ENCODE assay signal across 21 cellular contexts in genomic region chr22:24694971-24695928, GRCh38.
DNase-seq lines count a peak whose midpoint lies in the region; ATAC-seq, FAIRE-seq and TF ChIP-seq lines count a peak whose summit lies in the region.
"Had no signal": no experiment of that assay in that cellular context is flagged by ENCODE, and none has a peak within 500 bp of the region (broad histone marks: within the 10 kb centered on the region; RNA-seq: fewer than 3 reads in every experiment).

No MANE protein-coding gene starts in this region.

- H3K36me3 Mint-ChIP-seq in stimulated activated naive B cell treated with anti-CD40 and anti-IgM and Interleukin-4, amounts not matched to agents 10 μg/mL and 1 μg/mL and 100 μg/mL, for 72 hours, result no peaks in the 10 kb centered on the region
- H3K36me3 Mint-ChIP-seq: naive B cell had no signal

- H3K27me3 Mint-ChIP-seq in stimulated activated naive B cell treated with anti-CD40 and anti-IgM and Interleukin-4, amounts not matched to agents 10 μg/mL and 1 μg/mL and 100 μg/mL, for 72 hours, result peaks cover 6 to 7% of the 10 kb centered on the region in 2 donors

- ATAC-seq in stimulated activated naive B cell treated with anti-CD40 and anti-IgM and Interleukin-4, amounts not matched to agents 10 μg/mL and 1 μg/mL and 100 μg/mL, for 72 hours (replicated peaks), result no peak
- ATAC-seq in GM18867 (IDR thresholded peaks at IDR 0.05; ENCODE audit: unreplicated experiment), result no peak
- ATAC-seq: activated CD4-positive, CD25-positive, alpha-beta regulatory T cell treated with anti-CD3 and anti-CD28 coated beads, Interleukin-2, amount 50 U/mL, for 24 hours; activated T-helper 17 cell treated with anti-CD3 and anti-CD28 coated beads, Interleukin-2, amount 50 U/mL, for 72 hours had no signal

- H3K27ac Mint-ChIP-seq in stimulated activated naive B cell treated with anti-CD40 and anti-IgM and Interleukin-4, amounts not matched to agents 10 μg/mL and 1 μg/mL and 100 μg/mL, for 72 hours, result peak overlapping the region; percentile 82
- H3K27ac Mint-ChIP-seq: activated T-helper 17 cell treated with anti-CD3 and anti-CD28 coated beads, Interleukin-2, amount 50 U/mL, for 72 hours had no signal

- no peaks in the 10 kb centered on the region for H3K27me3 ChIP-seq in H7 (ENCODE audit: control insufficient read depth, insufficient read depth, low read length)
- H3K27me3 ChIP-seq: dorsolateral prefrontal cortex, MG63 had no signal

- no peak overlapping the region for H3K27ac ChIP-seq in kidney (ENCODE audit: low read depth in 2 of 2, low read length in 2 of 2)
- H3K27ac ChIP-seq: dorsolateral prefrontal cortex, parathyroid adenoma, SK-N-MC had no signal

- TF ChIP-seq CTCF in kidney (IDR thresholded peaks at IDR 0.05; ENCODE audit: borderline replicate concordance, extremely low read depth, insufficient read depth), result no peak

- DNase-seq in H7, result peak; percentile 58
- peak; percentile 11 for DNase-seq in NCI-H2196 treated with DMSO at 0.1 percent for 48 hours (lab: John Stamatoyannopoulos, UW; ENCODE audit: unreplicated experiment)
- peak; percentile 73 for DNase-seq in kidney
- DNase-seq in stimulated activated naive B cell treated with anti-CD40 and anti-IgM and Interleukin-4, amounts not matched to agents 10 μg/mL and 1 μg/mL and 100 μg/mL, for 72 hours, result no peak
- no peak for DNase-seq in NCI-H1048 (lab: John Stamatoyannopoulos, UW)
- DNase-seq in HCEC 1CT, result no peak
- DNase-seq: AML-193; dorsolateral prefrontal cortex; left ventricle myocardium superior; MG63; naive B cell; NCI-H187 treated with DMSO at 0.1 percent for 48 hours; NCI-H748 treated with DMSO at 0.1 percent for 48 hours; stimulated activated CD4-positive, alpha-beta T cell treated with anti-CD3 and anti-CD28 coated beads, Interleukin-2, amount 100 ng/mL, for 48 hours; T1000 had no signal

- no peak overlapping the region for H3K4me3 Mint-ChIP-seq in stimulated activated naive B cell treated with anti-CD40 and anti-IgM and Interleukin-4, amounts not matched to agents 10 μg/mL and 1 μg/mL and 100 μg/mL, for 72 hours
- H3K4me3 Mint-ChIP-seq: activated T-helper 17 cell treated with anti-CD3 and anti-CD28 coated beads, Interleukin-2, amount 50 U/mL, for 72 hours; naive B cell had no signal

- H3K36me3 ChIP-seq in H7 (replicated peaks; ENCODE audit: control insufficient read depth, insufficient read depth, low read length) (no peaks in the 10 kb centered on the region), kidney (ENCODE audit: control insufficient read depth in 1 of 2, insufficient read depth in 2 of 2, low read length in 2 of 2) (no peaks in the 10 kb centered on the region)
- H3K36me3 ChIP-seq: MG63 had no signal

- H3K9me3 Mint-ChIP-seq in stimulated activated naive B cell treated with anti-CD40 and anti-IgM and Interleukin-4, amounts not matched to agents 10 μg/mL and 1 μg/mL and 100 μg/mL, for 72 hours, result no peaks in the 10 kb centered on the region
- H3K9me3 Mint-ChIP-seq: activated T-helper 17 cell treated with anti-CD3 and anti-CD28 coated beads, Interleukin-2, amount 50 U/mL, for 72 hours; naive B cell had no signal

- intact Hi-C loops in kidney (cut with DNase I), result no loop called here

- no peaks in the 10 kb centered on the region for H3K4me1 Mint-ChIP-seq in stimulated activated naive B cell treated with anti-CD40 and anti-IgM and Interleukin-4, amounts not matched to agents 10 μg/mL and 1 μg/mL and 100 μg/mL, for 72 hours
- H3K4me1 Mint-ChIP-seq: activated T-helper 17 cell treated with anti-CD3 and anti-CD28 coated beads, Interleukin-2, amount 50 U/mL, for 72 hours had no signal

- no peak for FAIRE-seq in kidney (lab: Jason Lieb, UNC)
- FAIRE-seq: bronchial epithelial cell had no signal

- no peak overlapping the region for H3K9ac ChIP-seq in kidney (ENCODE audit: low read length in 2 of 2)
- H3K9ac ChIP-seq: parathyroid adenoma had no signal

- no peak overlapping the region for H3K4me3 ChIP-seq in H7 (ENCODE audit: insufficient read depth, low read depth, low read length)
- H3K4me3 ChIP-seq in kidney (ENCODE audit: low read length in 2 of 2), result no peak overlapping the region
- H3K4me3 ChIP-seq: dorsolateral prefrontal cortex, MG63, SK-N-MC had no signal

- H3K4me1 ChIP-seq in kidney (ENCODE audit: control insufficient read depth in 1 of 2, insufficient read depth in 1 of 2, low read depth in 1 of 2, low read length in 2 of 2), result peaks cover 4 to 21% of the 10 kb centered on the region in 2 donors
- H3K4me1 ChIP-seq: parathyroid adenoma had no signal

- H3K9me3 ChIP-seq in kidney (ENCODE audit: control insufficient read depth in 1 of 2, low read length in 2 of 2), result no peaks in the 10 kb centered on the region
- H3K9me3 ChIP-seq: MG63 had no signal

Comparison
In these comparisons a context has a peak if more than half of its experiments do, and no peak if none do; other contexts are left out.
1. DNase-seq: peak in H7 (single experiment), NCI-H2196 treated with DMSO at 0.1 percent for 48 hours (single experiment) and kidney (single experiment); none in stimulated activated naive B cell treated with anti-CD40 and anti-IgM and Interleukin-4, amounts not matched to agents 10 μg/mL and 1 μg/mL and 100 μg/mL, for 72 hours (single experiment), NCI-H1048 (single experiment) and HCEC 1CT (single experiment).